In the genomic region with DNA sequence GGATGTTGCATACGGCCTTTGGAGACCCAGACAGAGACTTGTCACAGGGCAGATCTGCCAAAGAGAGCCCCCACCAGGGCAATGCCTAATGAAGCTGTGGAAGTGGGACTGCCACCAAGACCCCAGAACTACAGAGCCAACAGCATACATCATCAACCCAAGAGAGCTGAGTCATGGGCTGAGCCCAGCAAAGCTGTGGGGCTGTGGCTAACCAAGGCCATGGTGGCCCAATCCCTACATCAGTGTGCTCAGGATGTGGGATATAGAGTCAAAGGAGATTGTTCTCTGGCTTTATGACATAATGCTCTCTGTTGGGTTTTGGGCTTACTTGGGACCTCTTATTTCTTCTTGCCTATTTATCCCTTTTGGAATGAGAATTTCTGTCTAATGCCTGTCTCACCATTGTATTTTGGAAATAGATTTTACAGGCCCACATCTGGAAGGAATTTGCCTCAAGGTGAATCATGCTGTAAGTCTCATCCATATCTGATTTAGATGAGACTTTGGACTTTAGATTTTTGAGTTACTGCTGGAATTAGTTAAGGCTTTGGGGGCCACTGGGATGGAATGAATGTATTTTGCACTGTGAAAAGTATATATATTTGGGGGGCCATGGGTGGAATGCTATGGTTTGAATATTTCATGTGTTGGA, we compare ENCODE assay signal across 22 cellular contexts. TPM values are rescaled to one million over a fixed set of nuclear protein-coding genes. Genes with fewer than 3 reads are reported as not detected.
A peak's percentile ranks its signal among the peaks of the same experiment; 100 is the strongest.
DNase-seq lines count a peak whose midpoint lies in the region; ATAC-seq lines count a peak whose summit lies in the region.
"Had no signal": no experiment of that assay in that cellular context is flagged by ENCODE, and none has a peak within 500 bp of the region (broad histone marks: within the 10 kb centered on the region; RNA-seq: fewer than 3 reads in every experiment).

No MANE protein-coding gene starts in this region.

- no peak overlapping the region for H3K27ac ChIP-seq in GM23248
- H3K27ac ChIP-seq: BLaER1 treated with 17β-estradiol and CSF1 and Interleukin-3, amounts not matched to agents 10 nM and 100 nM; HL-60; PC-9; SJSA1 had no signal

- H3K4me3 ChIP-seq in GM23248: no peak overlapping the region
- H3K4me3 ChIP-seq: BLaER1 treated with 17β-estradiol and CSF1 and Interleukin-3, amounts not matched to agents 10 nM and 100 nM; PC-9; SJSA1 had no signal

- H3K9me2 ChIP-seq in GM23248 (ENCODE audit: insufficient read depth): no peaks in the 10 kb centered on the region

- in situ Hi-C loops in GM23248 (cut with MboI): no loop called here

- peak; percentile 47 for ATAC-seq in activated T-cell treated with anti-CD3 and anti-CD28 coated beads, Interleukin-2, amount 50 U/mL, for 72 hours (replicated peaks in 1 of 2)
- peak; percentile 55 for ATAC-seq in activated naive CD8-positive, alpha-beta T cell treated with anti-CD3 and anti-CD28 coated beads, Interleukin-2, amount 50 U/mL, for 24 hours
- peak; percentile 79 for ATAC-seq in stimulated activated effector memory CD8-positive, alpha-beta T cell treated with anti-CD3 and anti-CD28 coated beads, Interleukin-12 subunit alpha, Interleukin-12 subunit beta, amount 100 ng/mL, for 72 hours

- no peaks in the 10 kb centered on the region for H4K20me1 ChIP-seq in GM23248 (ENCODE audit: insufficient read depth)
- H4K20me1 ChIP-seq: BLaER1 treated with 17β-estradiol and CSF1 and Interleukin-3, amounts not matched to agents 10 nM and 100 nM had no signal

- peaks cover 0 to 1% of the 10 kb centered on the region in 2 donors for H3K9me3 Mint-ChIP-seq in activated T-cell treated with anti-CD3 and anti-CD28 coated beads, Interleukin-2, amount 50 U/mL, for 72 hours
- H3K9me3 Mint-ChIP-seq in activated naive CD8-positive, alpha-beta T cell treated with anti-CD3 and anti-CD28 coated beads, Interleukin-2, amount 50 U/mL, for 24 hours: no peaks in the 10 kb centered on the region
- no peaks in the 10 kb centered on the region for H3K9me3 Mint-ChIP-seq in stimulated activated effector memory CD8-positive, alpha-beta T cell treated with anti-CD3 and anti-CD28 coated beads, Interleukin-12 subunit alpha, Interleukin-12 subunit beta, amount 100 ng/mL, for 72 hours
- H3K9me3 Mint-ChIP-seq: CD4-positive, alpha-beta T cell had no signal

- H3K27me3 ChIP-seq in GM23248 (replicated peaks; ENCODE audit: insufficient read depth): no peaks in the 10 kb centered on the region
- H3K27me3 ChIP-seq: BLaER1 treated with 17β-estradiol and CSF1 and Interleukin-3, amounts not matched to agents 10 nM and 100 nM; SJSA1 had no signal

- H3K79me2 ChIP-seq in GM23248 (ENCODE audit: insufficient read depth): no peaks in the 10 kb centered on the region

- WGBS in GM23248 (ENCODE audit: low coverage in 1 of 2, low lambda C conversion rate in 2 of 2, missing lambda C conversion rate in 2 of 2), 2 experiments: 89 to 94% methylated on average over 1 of the region's 1 CpG

- no peak overlapping the region for H3K9ac ChIP-seq in GM23248
- H3K9ac ChIP-seq: BLaER1 treated with 17β-estradiol and CSF1 and Interleukin-3, amounts not matched to agents 10 nM and 100 nM had no signal

- no peaks in the 10 kb centered on the region for H3K36me3 Mint-ChIP-seq in activated T-cell treated with anti-CD3 and anti-CD28 coated beads, Interleukin-2, amount 50 U/mL, for 72 hours (ENCODE audit: insufficient read depth in 2 of 2)
- H3K36me3 Mint-ChIP-seq in activated naive CD8-positive, alpha-beta T cell treated with anti-CD3 and anti-CD28 coated beads, Interleukin-2, amount 50 U/mL, for 24 hours (ENCODE audit: low read depth): no peaks in the 10 kb centered on the region
- no peaks in the 10 kb centered on the region for H3K36me3 Mint-ChIP-seq in stimulated activated effector memory CD8-positive, alpha-beta T cell treated with anti-CD3 and anti-CD28 coated beads, Interleukin-12 subunit alpha, Interleukin-12 subunit beta, amount 100 ng/mL, for 72 hours

- H3K36me3 ChIP-seq in GM23248 (ENCODE audit: low read depth): no peaks in the 10 kb centered on the region
- H3K36me3 ChIP-seq: BLaER1 treated with 17β-estradiol and CSF1 and Interleukin-3, amounts not matched to agents 10 nM and 100 nM; SJSA1 had no signal

- peaks cover 33% of the 10 kb centered on the region for H3F3A ChIP-seq in GM23248 (ENCODE audit: insufficient read depth)

- no peak overlapping the region for H2AFZ ChIP-seq in GM23248
- H2AFZ ChIP-seq: PC-9 had no signal

- H3K27ac Mint-ChIP-seq in activated T-cell treated with anti-CD3 and anti-CD28 coated beads, Interleukin-2, amount 50 U/mL, for 72 hours: no peak overlapping the region
- no peak overlapping the region for H3K27ac Mint-ChIP-seq in activated naive CD8-positive, alpha-beta T cell treated with anti-CD3 and anti-CD28 coated beads, Interleukin-2, amount 50 U/mL, for 24 hours
- no peak overlapping the region for H3K27ac Mint-ChIP-seq in stimulated activated effector memory CD8-positive, alpha-beta T cell treated with anti-CD3 and anti-CD28 coated beads, Interleukin-12 subunit alpha, Interleukin-12 subunit beta, amount 100 ng/mL, for 72 hours
- H3K27ac Mint-ChIP-seq: CD4-positive, alpha-beta T cell had no signal

- no peaks in the 10 kb centered on the region for H3K4me1 Mint-ChIP-seq in activated T-cell treated with anti-CD3 and anti-CD28 coated beads, Interleukin-2, amount 50 U/mL, for 72 hours (ENCODE audit: low read depth)
- peaks cover 8% of the 10 kb centered on the region for H3K4me1 Mint-ChIP-seq in activated naive CD8-positive, alpha-beta T cell treated with anti-CD3 and anti-CD28 coated beads, Interleukin-2, amount 50 U/mL, for 24 hours
- H3K4me1 Mint-ChIP-seq in stimulated activated effector memory CD8-positive, alpha-beta T cell treated with anti-CD3 and anti-CD28 coated beads, Interleukin-12 subunit alpha, Interleukin-12 subunit beta, amount 100 ng/mL, for 72 hours: no peaks in the 10 kb centered on the region

- H3K27me3 Mint-ChIP-seq in activated T-cell treated with anti-CD3 and anti-CD28 coated beads, Interleukin-2, amount 50 U/mL, for 72 hours (ENCODE audit: low read depth): peaks cover 37% of the 10 kb centered on the region
- H3K27me3 Mint-ChIP-seq in activated naive CD8-positive, alpha-beta T cell treated with anti-CD3 and anti-CD28 coated beads, Interleukin-2, amount 50 U/mL, for 24 hours: peaks cover 15% of the 10 kb centered on the region

- H3K9me3 ChIP-seq in GM23248 (ENCODE audit: low read depth): no peaks in the 10 kb centered on the region
- H3K9me3 ChIP-seq: SJSA1 had no signal

- DNase-seq in activated T-cell treated with anti-CD3 and anti-CD28 coated beads, Interleukin-2, amount 50 U/mL, for 72 hours: peak in 1 of 2 donors; percentile 4
- DNase-seq in activated T-cell treated with anti-CD3 and anti-CD28 coated beads, Interleukin-2, amount 50 U/mL, for 48 hours: no peak
- DNase-seq in GM23248: peak; percentile 57
- DNase-seq in activated naive CD8-positive, alpha-beta T cell treated with anti-CD3 and anti-CD28 coated beads, Interleukin-2, amount 50 U/mL, for 24 hours: no peak
- no peak for DNase-seq in stimulated activated effector memory CD8-positive, alpha-beta T cell treated with anti-CD3 and anti-CD28 coated beads, Interleukin-12 subunit alpha, Interleukin-12 subunit beta, amount 100 ng/mL, for 72 hours (ENCODE audit: low spot score in 2 of 2)
- no peak for DNase-seq in T1000 (lab: John Stamatoyannopoulos, UW)
- no peak for DNase-seq in NCI-H1092 treated with DMSO at 0.1 percent for 48 hours (lab: John Stamatoyannopoulos, UW)
- no peak for DNase-seq in NCI-H69 (lab: John Stamatoyannopoulos, UW)
- DNase-seq: AML-193; CD4-positive, alpha-beta T cell; HCEC 1CT; NCI-H1105; NCI-H1436 treated with DMSO at 0.1 percent for 48 hours; NCI-H1930; NCI-H446; NCI-H524 treated with DMSO at 0.1 percent for 48 hours; PC-9; Right ventricle myocardium superior; RPMI8226 had no signal

- peak overlapping the region; percentile 20 for H3K4me2 ChIP-seq in GM23248 (ENCODE audit: unreplicated experiment)
- H3K4me2 ChIP-seq: BLaER1 treated with 17β-estradiol and CSF1 and Interleukin-3, amounts not matched to agents 10 nM and 100 nM; PC-9 had no signal

- H3K4me1 ChIP-seq in GM23248 (ENCODE audit: insufficient read depth): peaks cover 21% of the 10 kb centered on the region
- H3K4me1 ChIP-seq: BLaER1 treated with 17β-estradiol and CSF1 and Interleukin-3, amounts not matched to agents 10 nM and 100 nM had no signal

- H3K4me3 Mint-ChIP-seq in activated T-cell treated with anti-CD3 and anti-CD28 coated beads, Interleukin-2, amount 50 U/mL, for 72 hours: no peak overlapping the region
- H3K4me3 Mint-ChIP-seq in activated naive CD8-positive, alpha-beta T cell treated with anti-CD3 and anti-CD28 coated beads, Interleukin-2, amount 50 U/mL, for 24 hours: no peak overlapping the region
- no peak overlapping the region for H3K4me3 Mint-ChIP-seq in stimulated activated effector memory CD8-positive, alpha-beta T cell treated with anti-CD3 and anti-CD28 coated beads, Interleukin-12 subunit alpha, Interleukin-12 subunit beta, amount 100 ng/mL, for 72 hours
- H3K4me3 Mint-ChIP-seq: CD4-positive, alpha-beta T cell had no signal

RNA-seq across cellular contexts. Expression of gene PRDM5, which starts 5.4 kb away (rescaled TPM):
- under 1 TPM; 0.35 to 0.60 TPM for total RNA-seq in activated T-cell treated with anti-CD3 and anti-CD28 coated beads, Interleukin-2, amount 50 U/mL, for 72 hours
- total RNA-seq in GM23248 (2014; rRNA removed; shearing (Covaris generic)): 12.6 and 18.7 TPM in 2 replicates
- polyA plus RNA-seq in GM23248 (2016; fragmentation: Nextera tagmentation; extraction: Ambion mirVana): 7.7 and 8.7 TPM in 2 replicates
